Comparison of ENCODE assay signal across 23 cellular contexts in the genomic region with DNA sequence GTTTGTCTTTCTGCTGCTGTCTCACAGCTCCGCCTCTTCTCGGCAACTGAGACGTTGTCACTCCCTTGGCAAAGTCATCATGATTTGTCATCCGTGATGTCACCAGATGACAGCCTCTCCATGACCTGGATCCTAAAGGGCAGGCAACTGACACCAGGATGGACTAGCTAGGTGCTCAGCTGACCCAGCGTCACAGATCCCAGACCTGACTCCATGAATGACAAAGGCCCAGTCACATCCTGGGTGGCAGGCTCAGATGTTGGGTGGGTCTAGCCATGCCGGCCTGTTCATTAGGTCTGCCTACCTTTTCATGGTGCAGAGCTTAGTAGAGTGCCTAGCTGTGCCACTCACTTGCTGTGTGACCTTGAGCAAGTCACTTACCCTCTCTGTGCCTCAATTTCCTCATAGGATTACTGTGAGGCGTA. TPM values are rescaled to one million over a fixed set of nuclear protein-coding genes. Genes with fewer than 3 reads are reported as not detected.
DNase-seq lines count a peak whose midpoint lies in the region; FAIRE-seq and TF ChIP-seq lines count a peak whose summit lies in the region.
"Had no signal": no experiment of that assay in that cellular context is flagged by ENCODE, and none has a peak within 500 bp of the region (broad histone marks: within the 10 kb centered on the region; RNA-seq: fewer than 3 reads in every experiment).

No MANE protein-coding gene starts in this region.

- H3K4ac ChIP-seq in H1 (replicated peaks; ENCODE audit: insufficient read length, low read depth, low read length), result no peak overlapping the region
- no peak overlapping the region for H3K4ac ChIP-seq in mesenchymal stem cell (ENCODE audit: low read depth in 1 of 2, low read length in 2 of 2)

- no peak overlapping the region for H3K56ac ChIP-seq in H1 (replicated peaks; ENCODE audit: insufficient read length, low read depth, low read length)

- H3K27ac ChIP-seq in H1 (ENCODE audit: low read depth, low read length), result no peak overlapping the region
- H3K27ac ChIP-seq in mesenchymal stem cell (ENCODE audit: low read length, poor library complexity, severe bottlenecking), result no peak overlapping the region
- H3K27ac ChIP-seq: C4-2B had no signal

- FAIRE-seq in H1 (lab: Jason Lieb, UNC), result no peak
- FAIRE-seq: A204.1, GM18507 had no signal

- H3K4me2 ChIP-seq in H1 (ENCODE audit: insufficient read depth in 1 of 2, low read depth in 2 of 2, low read length in 2 of 2) (no peak overlapping the region), mesenchymal stem cell (ENCODE audit: low read length, poor library complexity, severe bottlenecking) (no peak overlapping the region)

- no peak overlapping the region for H4K8ac ChIP-seq in H1 (ENCODE audit: extremely low read depth, insufficient read depth, low read length)
- H4K8ac ChIP-seq in mesenchymal stem cell (ENCODE audit: low read length), result no peak overlapping the region

- H2AFZ ChIP-seq in H1 (ENCODE audit: low read length) (no peak overlapping the region), mesenchymal stem cell (ENCODE audit: low read depth, low read length) (no peak overlapping the region)

- H2BK15ac ChIP-seq in H1 (ENCODE audit: low read length) (no peak overlapping the region), mesenchymal stem cell (ENCODE audit: low read depth, poor library complexity, severe bottlenecking) (no peak overlapping the region)

- no peaks in the 10 kb centered on the region for H3K27me3 ChIP-seq in H1 (replicated peaks in 1 of 4; ENCODE audit: control insufficient read depth in 3 of 4, extremely low read depth in 1 of 4, insufficient read depth in 3 of 4, low read length in 3 of 4)
- peaks cover 0 to 4% of the 10 kb centered on the region in 2 experiments for H3K27me3 ChIP-seq in mesenchymal stem cell (ENCODE audit: control insufficient read depth in 1 of 2, insufficient read depth in 1 of 2, low read length in 2 of 2)

- no peak for TF ChIP-seq EP300 in H1 (IDR thresholded peaks at IDR 0.05; ENCODE audit: borderline replicate concordance in 1 of 2, low read depth in 2 of 2, low read length in 2 of 2)

- H3K4me3 ChIP-seq in H1 (ENCODE audit: extremely low read depth in 1 of 4, insufficient read depth in 2 of 4, low read depth in 3 of 4, low read length in 4 of 4) (no peak overlapping the region), mesenchymal stem cell (ENCODE audit: insufficient read depth in 1 of 2, low read depth in 1 of 2, low read length in 2 of 2) (no peak overlapping the region)

- 90% methylated on average over 7 of the region's 7 CpGs; no CpG with 5 or more reads in 1 of the 2 experiments for WGBS in H1 (ENCODE audit: extremely low coverage in 1 of 2, insufficient coverage in 1 of 2, insufficient read length in 1 of 2, insufficient replicate concordance in 2 of 2, low coverage in 1 of 2, low lambda C conversion rate in 2 of 2, missing lambda C conversion rate in 1 of 2), 2 experiments
- 71% methylated on average over 7 of the region's 7 CpGs for WGBS in mesenchymal stem cell

- DNase-seq in stimulated activated CD4-positive, alpha-beta T cell treated with anti-CD3 and anti-CD28 coated beads, Interleukin-1b, Interleukin-23, amount 100 ng/mL, for 48 hours, result peak; percentile 12
- no peak for DNase-seq in stimulated activated CD4-positive, alpha-beta T cell treated with anti-CD3 and anti-CD28 coated beads, Interleukin-4, amount 100 ng/mL, for 4 hours
- DNase-seq in H1 (ENCODE audit: low read depth in 1 of 2, low spot score in 2 of 2), result no peak
- DNase-seq in mesenchymal stem cell, result no peak
- no peak for DNase-seq in NCI-H1105 (lab: John Stamatoyannopoulos, UW)
- no peak for DNase-seq in GM19238 (ENCODE audit: insufficient read length, low spot score)
- no peak for DNase-seq in NCI-H526 (lab: John Stamatoyannopoulos, UW)
- DNase-seq: Calu3; CD8-positive, alpha-beta memory T cell; DMS153; GDM1; KG1; NCI-H1092; NCI-H1436 treated with DMSO at 0.1 percent for 48 hours; NCI-H1930; NCI-H2227 treated with DMSO at 0.1 percent for 48 hours; NCI-H510A; NCI-H774; NK-92 treated with Interleukin-12 subunit alpha and Interleukin-12 subunit beta, amount 100 ng/mL, for 24 hours had no signal

- H3K23ac ChIP-seq in H1 (ENCODE audit: insufficient read length), result no peak overlapping the region
- H3K23ac ChIP-seq in mesenchymal stem cell (ENCODE audit: low read length in 2 of 2), result no peak overlapping the region

- no peaks in the 10 kb centered on the region for H3K9me3 ChIP-seq in H1 (ENCODE audit: insufficient read depth in 2 of 2, low read depth in 1 of 2, low read length in 1 of 2)
- H3K9me3 ChIP-seq in mesenchymal stem cell (ENCODE audit: control insufficient read depth, low read length), result no peaks in the 10 kb centered on the region

- TF ChIP-seq CTCF in H1 (IDR thresholded peaks at IDR 0.05; ENCODE audit: control extremely low read depth in 1 of 3, insufficient read depth in 1 of 3, low read depth in 1 of 3, low read length in 3 of 3), result no peak

- no peak overlapping the region for H2BK20ac ChIP-seq in H1 (ENCODE audit: low read length)

- POLR2A ChIA-PET in H1 (lab: Charles Lee; ENCODE audit: partially characterized antibody), result no interaction called here

- H3K4me1 ChIP-seq in H1 (replicated peaks in 1 of 4; ENCODE audit: control insufficient read depth in 3 of 4, insufficient read depth in 4 of 4, low read length in 3 of 4), result peaks cover 0 to 4% (median 0%) of the 10 kb centered on the region in 4 experiments; a peak in 1 of 7 replicates
- H3K4me1 ChIP-seq in mesenchymal stem cell (ENCODE audit: control insufficient read depth, insufficient read depth, low read depth, low read length), result no peaks in the 10 kb centered on the region

- H3K23me2 ChIP-seq in H1 (ENCODE audit: low read depth, low read length), result no peaks in the 10 kb centered on the region

- no peaks in the 10 kb centered on the region for H4K20me1 ChIP-seq in H1 (replicated peaks in 1 of 2; ENCODE audit: control insufficient read depth in 1 of 2, insufficient read depth in 2 of 2, low read length in 2 of 2)

- H2BK12ac ChIP-seq in H1 (ENCODE audit: low read depth, low read length) (no peak overlapping the region), mesenchymal stem cell (ENCODE audit: low read length in 2 of 2) (no peak overlapping the region)

- no peak overlapping the region for H2BK5ac ChIP-seq in H1 (ENCODE audit: low read depth, low read length)
- H2BK5ac ChIP-seq in mesenchymal stem cell (ENCODE audit: low read depth, low read length, poor library complexity, severe bottlenecking), result no peak overlapping the region

- TF ChIP-seq RAD21 in H1 (IDR thresholded peaks at IDR 0.05 in 1 of 2, conservative IDR thresholded peaks at IDR 0.05 in 1 of 2; ENCODE audit: low read depth in 2 of 2, low read length in 2 of 2), result no peak

- H3K36me3 ChIP-seq in H1 (ENCODE audit: control insufficient read depth in 2 of 4, insufficient read depth in 4 of 4, low read length in 3 of 4), result no peaks in the 10 kb centered on the region
- H3K36me3 ChIP-seq in mesenchymal stem cell (ENCODE audit: control insufficient read depth in 1 of 2, insufficient read depth in 2 of 2, low read depth in 1 of 2, low read length in 2 of 2), result no peaks in the 10 kb centered on the region

- H3K79me2 ChIP-seq in H1 (ENCODE audit: control insufficient read depth in 1 of 2, insufficient read depth in 2 of 2, low read length in 2 of 2), result no peaks in the 10 kb centered on the region

- H4K91ac ChIP-seq in H1 (replicated peaks; ENCODE audit: insufficient read length, low read length) (no peak overlapping the region), mesenchymal stem cell (ENCODE audit: low read length) (peak overlapping the region; percentile 54)

- no peak for TF ChIP-seq POLR2A in H1 (IDR thresholded peaks at IDR 0.05; ENCODE audit: control extremely low read depth in 1 of 2, low read depth in 2 of 2, low read length in 2 of 2)

- H3K79me1 ChIP-seq in H1 (ENCODE audit: low read depth, low read length) (no peaks in the 10 kb centered on the region), mesenchymal stem cell (replicated peaks; ENCODE audit: low read length, poor library complexity, severe bottlenecking) (no peaks in the 10 kb centered on the region)

- no peak overlapping the region for H3K18ac ChIP-seq in H1 (ENCODE audit: extremely low read depth, low read length)
- no peak overlapping the region for H3K18ac ChIP-seq in mesenchymal stem cell (ENCODE audit: low read depth in 1 of 2, low read length in 2 of 2)

- H2BK120ac ChIP-seq in H1 (replicated peaks; ENCODE audit: low read depth, low read length) (no peak overlapping the region), mesenchymal stem cell (ENCODE audit: low read depth, low read length) (no peak overlapping the region)

- H3K9ac ChIP-seq in H1 (replicated peaks in 1 of 4; ENCODE audit: extremely low read depth in 1 of 4, low read depth in 3 of 4, low read length in 3 of 4) (no peak overlapping the region), mesenchymal stem cell (ENCODE audit: low read length) (no peak overlapping the region)

- H2AK5ac ChIP-seq in H1 (ENCODE audit: low read depth, low read length) (no peak overlapping the region), mesenchymal stem cell (ENCODE audit: low read length, severe bottlenecking) (no peak overlapping the region)

- CTCF ChIA-PET in H1 (lab: Charles Lee; ENCODE audit: partially characterized antibody), result interaction anchor here (0.6 kb wide), 1 partner anchor 531 kb away, joined by 3 read pairs; no protein-coding TSS in a partner anchor

- H3K14ac ChIP-seq in H1 (ENCODE audit: insufficient read length), result no peak overlapping the region
- H3K14ac ChIP-seq in mesenchymal stem cell (ENCODE audit: low read length in 2 of 2), result no peak overlapping the region

- no peak overlapping the region for H4K5ac ChIP-seq in H1 (ENCODE audit: insufficient read length, low read depth, low read length)

RNA-seq across cellular contexts. Expression of gene TMEM238L, which starts 3.8 kb away (rescaled TPM):
- not detected in 2 replicates for total RNA-seq in H1 (2021; fragmentation: NEBNext Ultra II Directional; extraction: Animal tissue kit (Norgen Biotek cat#: 25700))
- polyA plus RNA-seq in H1 (2011; rRNA removed), result not detected in 2 replicates
- polyA plus RNA-seq in H1 (2011; cell fraction: cytosol; rRNA removed), result not detected
- not detected for polyA plus RNA-seq in H1 (2011; cell fraction: nucleus; rRNA removed)
- polyA plus RNA-seq in H1 (2012, experiment 1 of 2), result not detected in 4 replicates
- polyA plus RNA-seq in H1 (2012, experiment 2 of 2), result not detected
- not detected for polyA plus RNA-seq in H1 (2013, experiment 1 of 2)
- not detected for polyA plus RNA-seq in H1 (2013, experiment 2 of 2)
- not detected in 2 replicates for polyA minus RNA-seq in H1 (2011; rRNA and poly(A)+ RNA removed)
- polyA minus RNA-seq in H1 (2011; cell fraction: cytosol; rRNA and poly(A)+ RNA removed), result not detected
- not detected for polyA minus RNA-seq in H1 (2011; cell fraction: nucleus; rRNA and poly(A)+ RNA removed)
- polyA plus RNA-seq in mesenchymal stem cell (2013, experiment 1 of 2), result not detected
- not detected for polyA plus RNA-seq in mesenchymal stem cell (2013, experiment 2 of 2)
- total RNA-seq: Calu3; CD8-positive, alpha-beta memory T cell; H4 had no signal
- polyA plus RNA-seq: CD8-positive, alpha-beta memory T cell had no signal

RNA-seq across cellular contexts. Expression of gene PIRT, which starts 30.2 kb away (rescaled TPM):
- total RNA-seq in H1 (2021; fragmentation: NEBNext Ultra II Directional; extraction: Animal tissue kit (Norgen Biotek cat#: 25700)), result not detected in 2 replicates
- polyA plus RNA-seq in H1 (2011; rRNA removed), result 0.03 TPM in 1 of 2 replicates, not detected in the other
- polyA plus RNA-seq in H1 (2011; cell fraction: cytosol; rRNA removed), result not detected
- polyA plus RNA-seq in H1 (2011; cell fraction: nucleus; rRNA removed), result not detected
- polyA plus RNA-seq in H1 (2012, experiment 1 of 2), result not detected in 4 replicates
- polyA plus RNA-seq in H1 (2012, experiment 2 of 2), result not detected
- polyA plus RNA-seq in H1 (2013, experiment 1 of 2), result not detected
- not detected for polyA plus RNA-seq in H1 (2013, experiment 2 of 2)
- 0.05 TPM in 1 of 2 replicates, not detected in the other for polyA minus RNA-seq in H1 (2011; rRNA and poly(A)+ RNA removed)
- not detected for polyA minus RNA-seq in H1 (2011; cell fraction: cytosol; rRNA and poly(A)+ RNA removed)
- not detected for polyA minus RNA-seq in H1 (2011; cell fraction: nucleus; rRNA and poly(A)+ RNA removed)
- not detected for polyA plus RNA-seq in mesenchymal stem cell (2013, experiment 1 of 2)
- not detected for polyA plus RNA-seq in mesenchymal stem cell (2013, experiment 2 of 2)
- total RNA-seq: Calu3; CD8-positive, alpha-beta memory T cell; H4 had no signal
- polyA plus RNA-seq: CD8-positive, alpha-beta memory T cell had no signal
